Comparison of ENCODE assay signal across 14 cellular contexts in genomic region chr4:67918428-67918827, GRCh38. TPM values are rescaled to one million over a fixed set of nuclear protein-coding genes. Genes with fewer than 3 reads are reported as not detected.
DNase-seq lines count a peak whose midpoint lies in the region; ATAC-seq and TF ChIP-seq lines count a peak whose summit lies in the region.
"Had no signal": no experiment of that assay in that cellular context is flagged by ENCODE, and none has a peak within 500 bp of the region (broad histone marks: within the 10 kb centered on the region; RNA-seq: fewer than 3 reads in every experiment).

No MANE protein-coding gene starts in this region.

- intact Hi-C loops in Caco-2 (cut with micrococcal nuclease; ENCODE audit: unreplicated experiment) = loop anchor here (1.0 to 5.0 kb wide), 2 partner anchors 69 to 257 kb away; no protein-coding TSS in a partner anchor

- no TSS peak for BruUV-seq in Caco-2 (replicated peaks; lab: Mats Ljungman, UMichigan)

- no peak overlapping the region for H3K27ac ChIP-seq in CD8-positive, alpha-beta memory T cell (ENCODE audit: low read depth, low read length)
- H3K27ac ChIP-seq: Peyer's patch, upper lobe of left lung had no signal

- H3K27me3 Mint-ChIP-seq in Caco-2 (ENCODE audit: insufficient read depth, unreplicated experiment) = no peaks in the 10 kb centered on the region
- peaks cover 2 to 20% of the 10 kb centered on the region in 2 donors for H3K27me3 Mint-ChIP-seq in CD8-positive, alpha-beta memory T cell

- no peaks in the 10 kb centered on the region for H3K9me3 Mint-ChIP-seq in Caco-2 (ENCODE audit: unreplicated experiment)
- no peaks in the 10 kb centered on the region for H3K9me3 Mint-ChIP-seq in CD8-positive, alpha-beta memory T cell
- no peaks in the 10 kb centered on the region for H3K9me3 Mint-ChIP-seq in activated naive CD4-positive, alpha-beta T cell treated with anti-CD3 and anti-CD28 coated beads, Interleukin-2, amount 50 U/mL, for 72 hours
- H3K9me3 Mint-ChIP-seq: activated T-cell treated with anti-CD3 and anti-CD28 coated beads, Interleukin-2, amount 50 U/mL, for 72 hours; memory B cell had no signal

- H3K4me1 ChIP-seq in Caco-2 = no peaks in the 10 kb centered on the region
- no peaks in the 10 kb centered on the region for H3K4me1 ChIP-seq in CD8-positive, alpha-beta memory T cell (ENCODE audit: insufficient read depth, low read length)
- H3K4me1 ChIP-seq: Peyer's patch, upper lobe of left lung had no signal

- H3K4me3 Mint-ChIP-seq in Caco-2 (ENCODE audit: unreplicated experiment) = no peak overlapping the region
- H3K4me3 Mint-ChIP-seq in CD8-positive, alpha-beta memory T cell = no peak overlapping the region
- H3K4me3 Mint-ChIP-seq: activated T-cell treated with anti-CD3 and anti-CD28 coated beads, Interleukin-2, amount 50 U/mL, for 72 hours; CD4-positive, CD25-positive, alpha-beta regulatory T cell; memory B cell had no signal

- H3K27ac Mint-ChIP-seq in Caco-2 (ENCODE audit: unreplicated experiment) = no peak overlapping the region
- H3K27ac Mint-ChIP-seq in CD8-positive, alpha-beta memory T cell = no peak overlapping the region
- H3K27ac Mint-ChIP-seq in activated naive CD4-positive, alpha-beta T cell treated with anti-CD3 and anti-CD28 coated beads, Interleukin-2, amount 50 U/mL, for 72 hours = no peak overlapping the region
- H3K27ac Mint-ChIP-seq: activated T-cell treated with anti-CD3 and anti-CD28 coated beads, Interleukin-2, amount 50 U/mL, for 72 hours; CD4-positive, CD25-positive, alpha-beta regulatory T cell; memory B cell had no signal

- peak; percentile 52 for ATAC-seq in HG02852 (IDR thresholded peaks at IDR 0.05; ENCODE audit: unreplicated experiment)
- ATAC-seq in activated naive CD4-positive, alpha-beta T cell treated with anti-CD3 and anti-CD28 coated beads, Interleukin-2, amount 50 U/mL, for 72 hours = no peak
- ATAC-seq in HG03432 (IDR thresholded peaks at IDR 0.05; ENCODE audit: unreplicated experiment) = no peak
- ATAC-seq: activated T-cell treated with anti-CD3 and anti-CD28 coated beads, Interleukin-2, amount 50 U/mL, for 72 hours had no signal

- H3K36me3 ChIP-seq in Caco-2 (ENCODE audit: control insufficient read depth, insufficient read depth, low read length) = no peaks in the 10 kb centered on the region
- no peaks in the 10 kb centered on the region for H3K36me3 ChIP-seq in CD8-positive, alpha-beta memory T cell (ENCODE audit: insufficient read depth, low read length)
- no peaks in the 10 kb centered on the region for H3K36me3 ChIP-seq in MG63
- H3K36me3 ChIP-seq: Peyer's patch, upper lobe of left lung had no signal

- DNase-seq in Caco-2 (no peak), RKO (ENCODE audit: low spot score) (peak; percentile 35), fibroblast of the aortic adventitia (ENCODE audit: low read depth) (no peak), MG63 (no peak)
- DNase-seq in CD8-positive, alpha-beta memory T cell = no peak
- DNase-seq in activated naive CD4-positive, alpha-beta T cell treated with anti-CD3 and anti-CD28 coated beads, Interleukin-2, amount 50 U/mL, for 72 hours (ENCODE audit: low spot score in 2 of 2) = no peak
- DNase-seq: activated T-cell treated with anti-CD3 and anti-CD28 coated beads, Interleukin-2, amount 50 U/mL, for 72 hours; CD4-positive, CD25-positive, alpha-beta regulatory T cell; Peyer's patch; upper lobe of left lung had no signal

- CTCF ChIA-PET in Caco-2 (lab: Charles Lee) = interaction anchor here (0.6 kb wide), 1 partner anchor 304 kb away, joined by 3 read pairs; no protein-coding TSS in a partner anchor
- CTCF ChIA-PET in CD8-positive, alpha-beta memory T cell (lab: Charles Lee) = no interaction called here

- peak; percentile 33 to 49 for TF ChIP-seq CTCF in Caco-2 (IDR thresholded peaks at IDR 0.05; ENCODE audit: insufficient read depth in 1 of 2, low read depth in 1 of 2, low read length in 1 of 2, severe bottlenecking in 1 of 2, unreplicated experiment in 1 of 2)
- TF ChIP-seq CTCF in fibroblast of the aortic adventitia (IDR thresholded peaks at IDR 0.05; ENCODE audit: insufficient read depth, low read length) = peak; percentile 37

- H3K9me3 ChIP-seq in Caco-2 (no peaks in the 10 kb centered on the region), MG63 (no peaks in the 10 kb centered on the region)
- no peaks in the 10 kb centered on the region for H3K9me3 ChIP-seq in CD8-positive, alpha-beta memory T cell (ENCODE audit: low read length)
- H3K9me3 ChIP-seq: Peyer's patch, upper lobe of left lung had no signal

- H3K27me3 ChIP-seq in Caco-2 (replicated peaks; ENCODE audit: control insufficient read depth, insufficient read depth, low read length) = no peaks in the 10 kb centered on the region
- no peaks in the 10 kb centered on the region for H3K27me3 ChIP-seq in CD8-positive, alpha-beta memory T cell (ENCODE audit: insufficient read depth, low read length, poor library complexity, severe bottlenecking)
- no peaks in the 10 kb centered on the region for H3K27me3 ChIP-seq in MG63
- H3K27me3 ChIP-seq: Peyer's patch, upper lobe of left lung had no signal

- no peaks in the 10 kb centered on the region for H3K36me3 Mint-ChIP-seq in Caco-2 (ENCODE audit: insufficient read depth, unreplicated experiment)
- H3K36me3 Mint-ChIP-seq in CD8-positive, alpha-beta memory T cell = no peaks in the 10 kb centered on the region
- no peaks in the 10 kb centered on the region for H3K36me3 Mint-ChIP-seq in activated naive CD4-positive, alpha-beta T cell treated with anti-CD3 and anti-CD28 coated beads, Interleukin-2, amount 50 U/mL, for 72 hours
- H3K36me3 Mint-ChIP-seq: CD4-positive, CD25-positive, alpha-beta regulatory T cell; memory B cell had no signal

- POLR2A ChIA-PET in Caco-2 (lab: Charles Lee) = no interaction called here
- POLR2A ChIA-PET in CD8-positive, alpha-beta memory T cell (lab: Charles Lee) = no interaction called here

- H3K4me3 ChIP-seq in Caco-2 (ENCODE audit: low read depth, low read length) = no peak overlapping the region
- no peak overlapping the region for H3K4me3 ChIP-seq in fibroblast of the aortic adventitia (ENCODE audit: low read depth, low read length)
- H3K4me3 ChIP-seq in CD8-positive, alpha-beta memory T cell (ENCODE audit: low read length) = no peak overlapping the region
- no peak overlapping the region for H3K4me3 ChIP-seq in MG63
- H3K4me3 ChIP-seq: Peyer's patch, upper lobe of left lung had no signal

- H3K4me1 Mint-ChIP-seq in Caco-2 (ENCODE audit: low read depth, unreplicated experiment) = no peaks in the 10 kb centered on the region
- H3K4me1 Mint-ChIP-seq in CD8-positive, alpha-beta memory T cell = no peaks in the 10 kb centered on the region
- H3K4me1 Mint-ChIP-seq: CD4-positive, CD25-positive, alpha-beta regulatory T cell; memory B cell had no signal

RNA-seq across cellular contexts. Expression of gene TMPRSS11D, which starts 34.6 kb away (rescaled TPM):
- total RNA-seq in Caco-2 (2022) (not detected in 2 replicates), fibroblast of the aortic adventitia (ENCODE audit: low replicate concordance) (0.09 TPM in 1 of 2 replicates, not detected in the other)
- total RNA-seq in CD8-positive, alpha-beta memory T cell = not detected
- not detected for polyA plus RNA-seq in CD8-positive, alpha-beta memory T cell
- total RNA-seq in activated naive CD4-positive, alpha-beta T cell treated with anti-CD3 and anti-CD28 coated beads, Interleukin-2, amount 50 U/mL, for 72 hours = not detected
- not detected in 2 replicates for total RNA-seq in MG63 (2014; rRNA removed; shearing (Covaris generic); ENCODE audit: low replicate concordance)
- total RNA-seq: activated T-cell treated with anti-CD3 and anti-CD28 coated beads, Interleukin-2, amount 50 U/mL, for 72 hours; CD4-positive, CD25-positive, alpha-beta regulatory T cell; chondrocyte; Peyer's patch had no signal
- polyA plus RNA-seq: CD4-positive, CD25-positive, alpha-beta regulatory T cell had no signal

RNA-seq across cellular contexts. Expression of gene TMPRSS11A, which starts 44.9 kb away (rescaled TPM):
- total RNA-seq in Caco-2 (2022) = not detected in 2 replicates
- total RNA-seq in fibroblast of the aortic adventitia (ENCODE audit: low replicate concordance) = under 0.01 TPM in 1 of 2 replicates, not detected in the other
- total RNA-seq in CD8-positive, alpha-beta memory T cell = not detected
- not detected for polyA plus RNA-seq in CD8-positive, alpha-beta memory T cell
- total RNA-seq in activated naive CD4-positive, alpha-beta T cell treated with anti-CD3 and anti-CD28 coated beads, Interleukin-2, amount 50 U/mL, for 72 hours = not detected
- total RNA-seq in MG63 (2014; rRNA removed; shearing (Covaris generic); ENCODE audit: low replicate concordance) = not detected in 2 replicates
- total RNA-seq: activated T-cell treated with anti-CD3 and anti-CD28 coated beads, Interleukin-2, amount 50 U/mL, for 72 hours; CD4-positive, CD25-positive, alpha-beta regulatory T cell; chondrocyte; Peyer's patch had no signal
- polyA plus RNA-seq: CD4-positive, CD25-positive, alpha-beta regulatory T cell had no signal
